In the genomic region with DNA sequence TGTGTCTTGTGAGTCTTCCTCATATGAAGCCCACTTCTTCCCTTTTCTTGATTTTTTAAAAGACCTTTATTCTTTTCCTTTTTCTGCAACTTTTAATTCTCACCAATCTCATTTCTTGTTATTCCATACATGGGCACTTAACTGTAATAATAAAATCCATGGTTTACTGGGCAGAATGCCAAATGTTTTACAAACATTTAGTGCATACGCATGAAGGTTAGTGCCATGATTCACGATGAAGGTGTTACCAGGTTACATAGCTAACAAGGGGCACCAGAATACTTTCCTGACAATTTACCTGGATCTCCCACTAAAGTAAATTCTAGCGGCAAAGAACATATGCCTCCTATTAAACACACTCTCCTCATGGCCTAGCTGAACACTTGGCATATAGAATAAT, we compare ENCODE assay signal across 15 cellular contexts. TPM values are rescaled to one million over a fixed set of nuclear protein-coding genes. Genes with fewer than 3 reads are reported as not detected.
DNase-seq lines count a peak whose midpoint lies in the region; ATAC-seq and TF ChIP-seq lines count a peak whose summit lies in the region.
"Had no signal": no experiment of that assay in that cellular context is flagged by ENCODE, and none has a peak within 500 bp of the region (broad histone marks: within the 10 kb centered on the region; RNA-seq: fewer than 3 reads in every experiment).

No MANE protein-coding gene starts in this region.

- H3K9me3 ChIP-seq in CD8-positive, alpha-beta T cell (ENCODE audit: low read length) = no peaks in the 10 kb centered on the region

- POLR2A ChIA-PET in CD8-positive, alpha-beta T cell (lab: Charles Lee) = interaction anchor here (0.7 to 1.2 kb wide), 3 partner anchors 17 to 28 kb away, joined by 3 to 4 read pairs (median 3); a partner anchor contains a TSS

- H3K9me3 Mint-ChIP-seq in CD8-positive, alpha-beta T cell = no peaks in the 10 kb centered on the region
- H3K9me3 Mint-ChIP-seq: CD4-positive, alpha-beta memory T cell had no signal

- H3K27ac Mint-ChIP-seq in CD8-positive, alpha-beta T cell = no peak overlapping the region

- H3K4me3 ChIP-seq in epithelial cell of esophagus (ENCODE audit: low read length) = no peak overlapping the region
- no peak overlapping the region for H3K4me3 ChIP-seq in CD8-positive, alpha-beta T cell (ENCODE audit: low read depth, low read length)

- no peak overlapping the region for H3K4me3 Mint-ChIP-seq in CD8-positive, alpha-beta T cell

- no peaks in the 10 kb centered on the region for H3K27me3 Mint-ChIP-seq in CD8-positive, alpha-beta T cell (ENCODE audit: low read depth)
- H3K27me3 Mint-ChIP-seq: CD4-positive, alpha-beta memory T cell had no signal

- H3K36me3 ChIP-seq in CD8-positive, alpha-beta T cell (ENCODE audit: insufficient read depth, low read length) = no peaks in the 10 kb centered on the region

- H3K36me3 Mint-ChIP-seq in CD8-positive, alpha-beta T cell = peaks cover 72% of the 10 kb centered on the region

- intact Hi-C loops in CD8-positive, alpha-beta T cell (cut with DNase I, micrococcal nuclease) = no loop called here

- H3K27ac ChIP-seq in CD8-positive, alpha-beta T cell (ENCODE audit: low read depth, low read length) = no peak overlapping the region

- no peak for ATAC-seq in CD8-positive, alpha-beta T cell
- ATAC-seq in HG02981 (IDR thresholded peaks at IDR 0.05; ENCODE audit: unreplicated experiment) = no peak
- ATAC-seq: HCT116 had no signal

- CTCF ChIA-PET in CD8-positive, alpha-beta T cell (lab: Charles Lee) = no interaction called here

- no peaks in the 10 kb centered on the region for H3K27me3 ChIP-seq in CD8-positive, alpha-beta T cell (ENCODE audit: insufficient read depth, low read length)

- peak; percentile 9 for DNase-seq in NCI-H2171 treated with DMSO at 0.1 percent for 48 hours (lab: John Stamatoyannopoulos, UW)
- DNase-seq in NCI-H2171 (lab: John Stamatoyannopoulos, UW) = no peak
- peak; percentile 43 for DNase-seq in NCI-H1105 (lab: John Stamatoyannopoulos, UW)
- peak; percentile 80 for DNase-seq in epithelial cell of esophagus (ENCODE audit: low read depth)
- peak; percentile 69 for DNase-seq in renal cortical epithelial cell (ENCODE audit: low read depth)
- no peak for DNase-seq in CD8-positive, alpha-beta T cell
- DNase-seq in activated CD4-positive, alpha-beta T cell treated with anti-CD3 and anti-CD28 coated beads, Interleukin-2, amount 50 U/mL, for 4 hours = no peak
- DNase-seq: CD4-positive, alpha-beta memory T cell; GF-D8; KG1; NCI-H146; NCI-H2081 treated with DMSO at 0.1 percent for 48 hours; SHP77 treated with DMSO at 0.1 percent for 48 hours had no signal

- H3K4me1 ChIP-seq in CD8-positive, alpha-beta T cell (ENCODE audit: insufficient read depth, low read length) = no peaks in the 10 kb centered on the region

- peaks cover 54% of the 10 kb centered on the region for H3K4me1 Mint-ChIP-seq in CD8-positive, alpha-beta T cell (ENCODE audit: low read depth)

- TF ChIP-seq CTCF in epithelial cell of esophagus (IDR thresholded peaks at IDR 0.05; ENCODE audit: insufficient read depth, low read depth, low read length, missing control alignments) = no peak
- no peak for TF ChIP-seq CTCF in CD8-positive, alpha-beta T cell (IDR thresholded peaks at IDR 0.05)

RNA-seq across cellular contexts. Expression of a gene that starts 28.5 kb away (rescaled TPM):
- total RNA-seq in renal cortical epithelial cell = 66.2 and 91.3 TPM in 2 replicates
- 10 to 100 TPM; 57.6 to 60.8 TPM for total RNA-seq in CD8-positive, alpha-beta T cell

Comparison
In these comparisons a context has a peak if more than half of its experiments do, and no peak if none do; other contexts are left out.
1. DNase-seq: peak in NCI-H2171 treated with DMSO at 0.1 percent for 48 hours (single experiment), NCI-H1105 (single experiment), epithelial cell of esophagus (single experiment) and renal cortical epithelial cell (single experiment); none in NCI-H2171 (single experiment), CD8-positive, alpha-beta T cell (0 of 7) and activated CD4-positive, alpha-beta T cell treated with anti-CD3 and anti-CD28 coated beads, Interleukin-2, amount 50 U/mL, for 4 hours (0 of 2).